In the genomic region with DNA sequence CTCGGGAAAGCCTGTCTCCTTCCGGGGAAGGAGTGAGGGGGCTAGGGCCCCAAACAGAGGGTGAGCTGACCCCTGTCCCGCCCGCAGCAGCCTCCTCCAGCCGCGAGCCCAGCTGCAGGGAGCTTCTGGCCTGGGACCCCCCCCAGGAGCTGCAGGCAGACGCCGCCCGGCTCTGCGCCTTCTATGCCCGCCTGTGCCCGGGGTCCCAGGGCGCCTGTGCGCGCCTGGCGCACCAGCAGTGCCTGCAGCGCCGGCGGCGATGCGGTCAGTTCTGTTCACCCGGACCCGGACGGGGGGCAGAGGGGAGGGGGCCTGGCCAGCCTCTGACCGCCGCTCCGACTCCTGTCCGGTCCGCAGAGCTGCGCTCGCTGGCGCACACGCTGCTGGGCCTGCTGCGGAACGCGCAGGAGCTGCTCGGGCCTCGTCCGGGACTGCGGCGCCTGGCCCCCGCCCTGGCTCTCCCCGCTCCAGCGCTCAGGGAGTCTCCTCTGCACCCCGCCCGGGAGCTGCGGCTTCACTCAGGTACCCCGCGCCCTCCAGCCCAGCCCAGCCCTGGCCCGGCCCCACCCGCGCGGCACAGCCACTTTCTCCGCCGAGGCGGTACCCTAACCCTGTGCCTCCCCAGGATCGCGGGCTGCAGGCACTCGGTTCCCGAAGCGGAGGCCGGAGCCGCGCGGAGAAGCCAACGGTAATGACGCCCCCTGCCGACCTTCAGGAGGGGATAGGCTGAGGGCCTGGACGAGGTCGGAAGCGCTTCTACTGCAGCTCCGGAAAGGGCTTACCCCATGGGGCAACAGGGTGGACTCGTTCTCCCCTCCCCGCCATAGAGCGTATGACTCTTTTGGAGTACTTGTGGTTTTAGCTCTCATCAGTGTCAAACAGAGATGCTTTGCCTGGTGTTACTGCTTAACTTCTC, we compare ENCODE assay signal across 9 cellular contexts. TPM values are rescaled to one million over a fixed set of nuclear protein-coding genes. Genes with fewer than 3 reads are reported as not detected.
DNase-seq lines count a peak whose midpoint lies in the region; ATAC-seq, FAIRE-seq and TF ChIP-seq lines count a peak whose summit lies in the region.
"Had no signal": no experiment of that assay in that cellular context is flagged by ENCODE, and none has a peak within 500 bp of the region (broad histone marks: within the 10 kb centered on the region; RNA-seq: fewer than 3 reads in every experiment).

No MANE protein-coding gene starts in this region.

- peak; percentile 29 to 54 (median 42) for ATAC-seq in psoas muscle
- ATAC-seq in HG03097 (IDR thresholded peaks at IDR 0.05; ENCODE audit: low FRiP score, unreplicated experiment) = no peak
- no peak for ATAC-seq in GM18870 (IDR thresholded peaks at IDR 0.05; ENCODE audit: unreplicated experiment)

- H3K27ac ChIP-seq in psoas muscle = peak overlapping the region; percentile 98
- H3K27ac ChIP-seq: neutrophil had no signal

- H3K4me1 ChIP-seq in psoas muscle = peaks cover 48% of the 10 kb centered on the region

- peak overlapping the region; percentile 81 for H3K4me3 ChIP-seq in psoas muscle

- peak; percentile 25 for TF ChIP-seq CTCF in psoas muscle (IDR thresholded peaks at IDR 0.05)

- no peak for FAIRE-seq in frontal cortex (lab: Jason Lieb, UNC)

- 1 to 18% (median 2%) methylated on average over 54 to 75 of the region's 75 CpGs for WGBS in psoas muscle, 3 donors

- DNase-seq in DMS53 (lab: John Stamatoyannopoulos, UW) (peak; percentile 48), KBM-7 (peak; percentile 75), frontal cortex (ENCODE audit: low spot score in 2 of 2) (peak; percentile 55 to 59), psoas muscle (peak; percentile 59 to 84), NCI-H1048 (lab: John Stamatoyannopoulos, UW) (no peak)
- DNase-seq in activated CD4-positive, alpha-beta T cell treated with anti-CD3 and anti-CD28 coated beads, Interleukin-2, amount 50 U/mL, for 48 hours = peak; percentile 44 to 60

- intact Hi-C loops in psoas muscle (cut with DNase I) = loop anchor here (2.0 to 5.0 kb wide), 5 partner anchors 37 to 617 kb away; a partner anchor contains a TSS

- peaks cover 0 to 12% (median 0%) of the 10 kb centered on the region in 3 donors for H3K27me3 ChIP-seq in psoas muscle (ENCODE audit: insufficient read depth in 3 of 3, low read length in 2 of 3)

- no peaks in the 10 kb centered on the region for H3K9me3 ChIP-seq in psoas muscle
- H3K9me3 ChIP-seq: neutrophil had no signal

- H3K36me3 ChIP-seq in psoas muscle (ENCODE audit: insufficient read depth in 1 of 2, low read depth in 1 of 2) = peaks cover 0 to 5% of the 10 kb centered on the region in 2 donors
- H3K36me3 ChIP-seq: neutrophil had no signal

- in situ Hi-C loops in KBM-7 (cut with MboI; ENCODE audit: low pct_unique_long_range_greater_than_20kb, low sequenced_read_pairs) = no loop called here

RNA-seq across cellular contexts. Expression of a gene that starts 2.0 kb away (rescaled TPM):
- total RNA-seq in frontal cortex (not detected), psoas muscle (100 to 1,000 TPM in 2 of 4 donors, 10 to 100 TPM in 2; 58.8 to 300 (median 97.7) TPM)
- polyA plus RNA-seq in psoas muscle = 10 to 100 TPM in 2 of 3 donors, 1 to 10 TPM in 1; 6.5 to 13.5 (median 12.5) TPM

RNA-seq across cellular contexts. Expression of a gene that starts 3.8 kb away (rescaled TPM):
- total RNA-seq in frontal cortex (under 0.01 TPM), psoas muscle (1 to 10 TPM; 2.0 to 5.0 (median 2.9) TPM)
- polyA plus RNA-seq in psoas muscle = 1 to 10 TPM in 2 of 3 donors, under 1 TPM in 1; 0.82 to 3.2 (median 1.8) TPM

RNA-seq across cellular contexts. Expression of a gene that starts 15.6 kb away (rescaled TPM):
- total RNA-seq in frontal cortex (not detected), psoas muscle (10 to 100 TPM in 2 of 4 donors, 1 to 10 TPM in 2; 2.9 to 94.1 (median 17.2) TPM)
- polyA plus RNA-seq in psoas muscle = 1 to 10 TPM in 2 of 3 donors, under 1 TPM in 1; 0.68 to 7.3 (median 1.5) TPM

RNA-seq across cellular contexts. Expression of a gene that starts 26.4 kb away (rescaled TPM):
- 10.6 TPM for total RNA-seq in frontal cortex
- 1 to 10 TPM; 2.3 to 4.9 (median 3.7) TPM for total RNA-seq in psoas muscle
- 1 to 10 TPM; 2.6 to 6.8 (median 6.4) TPM for polyA plus RNA-seq in psoas muscle

RNA-seq across cellular contexts. Expression of a gene that starts 26.5 kb away (rescaled TPM):
- total RNA-seq in frontal cortex (38.3 TPM), psoas muscle (100 to 1,000 TPM in 1 of 4 donors, 10 to 100 TPM in 3; 76.1 to 136 (median 88.4) TPM)
- 10 to 100 TPM; 39.6 to 85.2 (median 67.4) TPM for polyA plus RNA-seq in psoas muscle

Comparison
In these comparisons a context has a peak if more than half of its experiments do, and no peak if none do; other contexts are left out.
1. ATAC-seq: peak in psoas muscle (4 of 4); none in HG03097 (single experiment) and GM18870 (single experiment).
2. RNA of a gene that starts 2.0 kb away (total RNA-seq): 58.8 to 300 TPM in psoas muscle; not detected in frontal cortex (single experiment); every median in the first group is over 10 times any median in the second.